ENCODE assay signal across 20 cellular contexts in genomic region chr2:240197439-240198139, GRCh38. TPM values are rescaled to one million over a fixed set of nuclear protein-coding genes. Genes with fewer than 3 reads are reported as not detected.
"Had no signal": no experiment of that assay in that cellular context is flagged by ENCODE, and none has a peak within 500 bp of the region (broad histone marks: within the 10 kb centered on the region; RNA-seq: fewer than 3 reads in every experiment).

No MANE protein-coding gene starts in this region.

- H3K4me3 Mint-ChIP-seq: activated CD4-positive, alpha-beta T cell treated with anti-CD3 and anti-CD28 coated beads for 36 hours; brain; nephron had no signal

- H3K4me1 ChIP-seq: esophagus squamous epithelium, transverse colon had no signal

- H3K27ac Mint-ChIP-seq: activated CD4-positive, alpha-beta T cell treated with anti-CD3 and anti-CD28 coated beads for 36 hours; activated naive CD4-positive, alpha-beta T cell treated with anti-CD3 and anti-CD28 coated beads, Interleukin-2, amount 50 U/mL, for 72 hours; brain; nephron had no signal

- H3K4me3 ChIP-seq: esophagus squamous epithelium, heart left ventricle, ovary, transverse colon had no signal

- H3K4me1 Mint-ChIP-seq: activated CD4-positive, alpha-beta T cell treated with anti-CD3 and anti-CD28 coated beads for 36 hours had no signal

- DNase-seq: activated CD4-positive, alpha-beta T cell treated with anti-CD3 and anti-CD28 coated beads for 36 hours; activated T-cell treated with anti-CD3 and anti-CD28 coated beads, Interleukin-2, amount 50 U/mL, for 1 hour; amniotic stem cell; esophagus squamous epithelium; foreskin fibroblast; mammary epithelial cell; stimulated activated CD4-positive, alpha-beta T cell treated with anti-CD3 and anti-CD28 coated beads, Interleukin-4, amount 100 ng/mL, for 4 hours; T1000; transverse colon had no signal

- H3K36me3 Mint-ChIP-seq: activated naive CD4-positive, alpha-beta T cell treated with anti-CD3 and anti-CD28 coated beads, Interleukin-2, amount 50 U/mL, for 72 hours; brain had no signal

- FAIRE-seq: islet of Langerhans had no signal

- H3K9me3 ChIP-seq: esophagus squamous epithelium, heart left ventricle, ovary, transverse colon had no signal

- H3K27ac ChIP-seq: esophagus squamous epithelium, heart left ventricle, ovary, transverse colon, VCaP had no signal

- H3K27me3 ChIP-seq: ovary, transverse colon had no signal

- ATAC-seq: activated CD4-positive, alpha-beta T cell treated with anti-CD3 and anti-CD28 coated beads for 36 hours; activated naive CD4-positive, alpha-beta T cell treated with anti-CD3 and anti-CD28 coated beads, Interleukin-2, amount 50 U/mL, for 72 hours; heart left ventricle; left lobe of liver had no signal

- H3K9me3 Mint-ChIP-seq: activated naive CD4-positive, alpha-beta T cell treated with anti-CD3 and anti-CD28 coated beads, Interleukin-2, amount 50 U/mL, for 72 hours had no signal

- H3K36me3 ChIP-seq: esophagus squamous epithelium, heart left ventricle, ovary, transverse colon had no signal

- H3K27me3 Mint-ChIP-seq: brain had no signal

RNA-seq across cellular contexts. Expression of gene OTOS, which starts 57.1 kb away (rescaled TPM):
- total RNA-seq: activated CD4-positive, alpha-beta T cell treated with anti-CD3 and anti-CD28 coated beads for 36 hours; activated naive CD4-positive, alpha-beta T cell treated with anti-CD3 and anti-CD28 coated beads, Interleukin-2, amount 50 U/mL, for 72 hours; chondrocyte; esophagus squamous epithelium; left lobe of liver; mammary epithelial cell; mononuclear cell; ovary; skeletal muscle tissue; transverse colon had no signal
- polyA plus RNA-seq: heart left ventricle, mammary epithelial cell, ovary had no signal
